ENCODE assay signal across 8 cellular contexts in the genomic region with DNA sequence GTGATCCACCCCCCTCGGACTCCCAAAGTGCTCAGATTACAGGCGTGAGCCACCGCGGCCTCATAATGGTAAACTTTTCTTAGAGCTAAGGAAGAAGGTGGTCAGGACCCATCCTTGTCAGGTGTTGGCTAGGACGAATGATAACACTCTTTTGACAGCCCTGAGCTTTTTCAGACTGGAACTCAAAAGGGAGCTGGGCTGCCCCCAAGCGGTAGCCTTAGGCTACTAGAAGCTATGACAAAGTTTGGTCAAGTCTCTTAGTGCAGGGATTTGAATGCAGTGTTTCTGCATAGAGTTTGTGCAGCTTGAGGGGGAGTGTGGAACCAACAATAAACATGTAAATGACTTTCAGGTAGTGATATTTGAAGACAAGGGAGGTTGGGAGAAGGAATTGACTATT. TPM values are rescaled to one million over a fixed set of nuclear protein-coding genes. Genes with fewer than 3 reads are reported as not detected.
A peak's percentile ranks its signal among the peaks of the same experiment; 100 is the strongest.
DNase-seq lines count a peak whose midpoint lies in the region; ATAC-seq and TF ChIP-seq lines count a peak whose summit lies in the region.

No MANE protein-coding gene starts in this region.

- peak; percentile 61 for TF ChIP-seq CTCF in AG04450 (IDR thresholded peaks at IDR 0.05; ENCODE audit: low read depth, low read length)
- TF ChIP-seq CTCF in GM12874 (IDR thresholded peaks at IDR 0.05; ENCODE audit: insufficient read depth, low read depth, low read length), result peak; percentile 62

- ATAC-seq in HG03432 (IDR thresholded peaks at IDR 0.05; ENCODE audit: unreplicated experiment), result no peak

- H3K4me1 Mint-ChIP-seq in activated T-cell treated with anti-CD3 and anti-CD28 coated beads, Interleukin-2, amount 50 U/mL, for 24 hours (ENCODE audit: low read depth), result peaks cover 9% of the 10 kb centered on the region

- no peak overlapping the region for H3K4me3 ChIP-seq in AG04450 (ENCODE audit: low read depth, low read length)

- H3K27me3 ChIP-seq in AG04450 (ENCODE audit: control insufficient read depth, insufficient read depth, low read length), result no peaks in the 10 kb centered on the region

- CTCF ChIA-PET in AG04450 (lab: Charles Lee), result interaction anchor here (0.7 to 2.0 kb wide), 17 partner anchors 9 to 190 kb away, joined by 3 to 9 read pairs (median 3); no protein-coding TSS in a partner anchor

- no peaks in the 10 kb centered on the region for H3K9me3 Mint-ChIP-seq in activated T-cell treated with anti-CD3 and anti-CD28 coated beads, Interleukin-2, amount 50 U/mL, for 24 hours

- no peaks in the 10 kb centered on the region for H3K9me3 ChIP-seq in AG04450 (ENCODE audit: control insufficient read depth, insufficient read depth, low read length)

- no peak overlapping the region for H3K27ac ChIP-seq in AG04450 (ENCODE audit: low read depth, low read length)

- peaks cover 22% of the 10 kb centered on the region for H3K27me3 Mint-ChIP-seq in activated T-cell treated with anti-CD3 and anti-CD28 coated beads, Interleukin-2, amount 50 U/mL, for 24 hours

- H3K36me3 Mint-ChIP-seq in activated T-cell treated with anti-CD3 and anti-CD28 coated beads, Interleukin-2, amount 50 U/mL, for 24 hours (ENCODE audit: low read depth), result no peaks in the 10 kb centered on the region

- H3K4me3 Mint-ChIP-seq in activated T-cell treated with anti-CD3 and anti-CD28 coated beads, Interleukin-2, amount 50 U/mL, for 24 hours, result no peak overlapping the region

- POLR2A ChIA-PET in AG04450 (lab: Yijun Ruan, JAX), result interaction anchor here (0.7 kb wide), 1 partner anchor 85 kb away, joined by 3 read pairs; no protein-coding TSS in a partner anchor

- intact Hi-C loops in head of caudate nucleus (cut with DNase I), result no loop called here

- no peak overlapping the region for H3K27ac Mint-ChIP-seq in activated T-cell treated with anti-CD3 and anti-CD28 coated beads, Interleukin-2, amount 50 U/mL, for 24 hours

- DNase-seq in AG04450 (ENCODE audit: low read depth, low spot score), result no peak
- peak; percentile 17 for DNase-seq in NCI-H748 treated with DMSO at 0.1 percent for 48 hours (lab: John Stamatoyannopoulos, UW)
- DNase-seq in activated T-cell treated with anti-CD3 and anti-CD28 coated beads, Interleukin-2, amount 50 U/mL, for 24 hours, result peak; percentile 58
- DNase-seq in head of caudate nucleus, result peak in 37 of 42 donors; percentile 11 to 64 (median 39)
- DNase-seq in stimulated activated CD4-positive, alpha-beta T cell treated with anti-CD3 and anti-CD28 coated beads, Interleukin-4, amount 100 ng/mL, for 1 hour, result peak; percentile 46
- DNase-seq in NCI-H187 treated with DMSO at 0.1 percent for 48 hours (lab: John Stamatoyannopoulos, UW), result no peak

RNA-seq across cellular contexts. Expression of a gene that starts 11.8 kb away (rescaled TPM):
- polyA plus RNA-seq in AG04450 (2011; rRNA removed), result 87.4 and 113 TPM in 2 replicates
- polyA minus RNA-seq in AG04450 (2011; rRNA and poly(A)+ RNA removed), result 54.8 and 65.2 TPM in 2 replicates

RNA-seq across cellular contexts. Expression of a gene that starts 23.3 kb away (rescaled TPM):
- polyA plus RNA-seq in AG04450 (2011; rRNA removed), result 0.26 and 0.31 TPM in 2 replicates
- 0.23 TPM in 1 of 2 replicates, not detected in the other for polyA minus RNA-seq in AG04450 (2011; rRNA and poly(A)+ RNA removed)

RNA-seq across cellular contexts. Expression of a gene that starts 23.5 kb away (rescaled TPM):
- 21.3 and 25.3 TPM in 2 replicates for polyA plus RNA-seq in AG04450 (2011; rRNA removed)
- polyA minus RNA-seq in AG04450 (2011; rRNA and poly(A)+ RNA removed), result 28.5 and 29.5 TPM in 2 replicates

Comparison
In these comparisons a context has a peak if more than half of its experiments do, and no peak if none do; other contexts are left out.
1. DNase-seq: peak in NCI-H748 treated with DMSO at 0.1 percent for 48 hours (single experiment), activated T-cell treated with anti-CD3 and anti-CD28 coated beads, Interleukin-2, amount 50 U/mL, for 24 hours (single experiment), head of caudate nucleus (37 of 42) and stimulated activated CD4-positive, alpha-beta T cell treated with anti-CD3 and anti-CD28 coated beads, Interleukin-4, amount 100 ng/mL, for 1 hour (single experiment); none in AG04450 (single experiment) and NCI-H187 treated with DMSO at 0.1 percent for 48 hours (single experiment).